1 cellular context compared by ENCODE assay signal in the genomic region with DNA sequence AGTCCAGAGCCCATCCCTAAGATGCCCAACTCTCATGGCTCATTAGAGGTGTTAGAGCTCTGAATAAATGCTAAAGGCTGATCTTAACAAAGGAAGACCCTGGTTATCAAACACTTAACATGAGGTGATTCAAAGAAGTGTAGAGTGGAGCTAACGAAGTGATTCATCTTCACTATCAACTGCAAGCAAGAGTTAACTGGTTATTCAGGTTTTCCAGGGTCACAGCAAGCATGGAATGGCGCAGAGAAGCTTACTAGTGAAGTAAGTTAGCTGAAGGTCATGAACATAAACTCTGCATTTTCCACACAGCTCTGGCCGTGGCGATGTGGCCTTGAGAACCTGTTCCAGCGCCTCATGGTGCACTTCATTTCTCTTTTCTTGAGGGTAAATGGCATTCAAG.
TF ChIP-seq lines count a peak whose summit lies in the region.

No MANE protein-coding gene starts in this region.

TF ChIP-seq in WTC11, 78 proteins besides CTCF, POLR2A, EP300 and RAD21:
- TF ChIP-seq, protein P1, sequence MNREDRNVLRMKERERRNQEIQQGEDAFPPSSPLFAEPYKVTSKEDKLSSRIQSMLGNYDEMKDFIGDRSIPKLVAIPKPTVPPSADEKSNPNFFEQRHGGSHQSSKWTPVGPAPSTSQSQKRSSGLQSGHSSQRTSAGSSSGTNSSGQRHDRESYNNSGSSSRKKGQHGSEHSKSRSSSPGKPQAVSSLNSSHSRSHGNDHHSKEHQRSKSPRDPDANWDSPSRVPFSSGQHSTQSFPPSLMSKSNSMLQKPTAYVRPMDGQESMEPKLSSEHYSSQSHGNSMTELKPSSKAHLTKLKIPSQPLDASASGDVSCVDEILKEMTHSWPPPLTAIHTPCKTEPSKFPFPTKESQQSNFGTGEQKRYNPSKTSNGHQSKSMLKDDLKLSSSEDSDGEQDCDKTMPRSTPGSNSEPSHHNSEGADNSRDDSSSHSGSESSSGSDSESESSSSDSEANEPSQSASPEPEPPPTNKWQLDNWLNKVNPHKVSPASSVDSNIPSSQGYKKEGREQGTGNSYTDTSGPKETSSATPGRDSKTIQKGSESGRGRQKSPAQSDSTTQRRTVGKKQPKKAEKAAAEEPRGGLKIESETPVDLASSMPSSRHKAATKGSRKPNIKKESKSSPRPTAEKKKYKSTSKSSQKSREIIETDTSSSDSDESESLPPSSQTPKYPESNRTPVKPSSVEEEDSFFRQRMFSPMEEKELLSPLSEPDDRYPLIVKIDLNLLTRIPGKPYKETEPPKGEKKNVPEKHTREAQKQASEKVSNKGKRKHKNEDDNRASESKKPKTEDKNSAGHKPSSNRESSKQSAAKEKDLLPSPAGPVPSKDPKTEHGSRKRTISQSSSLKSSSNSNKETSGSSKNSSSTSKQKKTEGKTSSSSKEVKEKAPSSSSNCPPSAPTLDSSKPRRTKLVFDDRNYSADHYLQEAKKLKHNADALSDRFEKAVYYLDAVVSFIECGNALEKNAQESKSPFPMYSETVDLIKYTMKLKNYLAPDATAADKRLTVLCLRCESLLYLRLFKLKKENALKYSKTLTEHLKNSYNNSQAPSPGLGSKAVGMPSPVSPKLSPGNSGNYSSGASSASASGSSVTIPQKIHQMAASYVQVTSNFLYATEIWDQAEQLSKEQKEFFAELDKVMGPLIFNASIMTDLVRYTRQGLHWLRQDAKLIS (CRISPR knock-in tag; IDR thresholded peaks at IDR 0.05; ENCODE audit: borderline replicate concordance) = no peak
- TF ChIP-seq ZNF263 (CRISPR knock-in tag; IDR thresholded peaks at IDR 0.05; ENCODE audit: low read depth) (no peak), TCF7 (CRISPR knock-in tag; IDR thresholded peaks at IDR 0.05; ENCODE audit: low read depth) (no peak), ATF1 (CRISPR knock-in tag; IDR thresholded peaks at IDR 0.05) (no peak), TEAD1 (CRISPR knock-in tag; IDR thresholded peaks at IDR 0.05) (no peak), FOXP1 (CRISPR knock-in tag; IDR thresholded peaks at IDR 0.05; ENCODE audit: borderline replicate concordance) (no peak), GABPB1 (CRISPR knock-in tag; IDR thresholded peaks at IDR 0.05) (no peak), ZNF121 (CRISPR knock-in tag; IDR thresholded peaks at IDR 0.05) (no peak), MYBL2 (CRISPR knock-in tag; IDR thresholded peaks at IDR 0.05) (no peak), NFYB (CRISPR knock-in tag; conservative IDR thresholded peaks at IDR 0.05; ENCODE audit: low read depth) (no peak)
- TF ChIP-seq, protein P2, sequence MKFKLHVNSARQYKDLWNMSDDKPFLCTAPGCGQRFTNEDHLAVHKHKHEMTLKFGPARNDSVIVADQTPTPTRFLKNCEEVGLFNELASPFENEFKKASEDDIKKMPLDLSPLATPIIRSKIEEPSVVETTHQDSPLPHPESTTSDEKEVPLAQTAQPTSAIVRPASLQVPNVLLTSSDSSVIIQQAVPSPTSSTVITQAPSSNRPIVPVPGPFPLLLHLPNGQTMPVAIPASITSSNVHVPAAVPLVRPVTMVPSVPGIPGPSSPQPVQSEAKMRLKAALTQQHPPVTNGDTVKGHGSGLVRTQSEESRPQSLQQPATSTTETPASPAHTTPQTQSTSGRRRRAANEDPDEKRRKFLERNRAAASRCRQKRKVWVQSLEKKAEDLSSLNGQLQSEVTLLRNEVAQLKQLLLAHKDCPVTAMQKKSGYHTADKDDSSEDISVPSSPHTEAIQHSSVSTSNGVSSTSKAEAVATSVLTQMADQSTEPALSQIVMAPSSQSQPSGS (CRISPR knock-in tag; IDR thresholded peaks at IDR 0.05; ENCODE audit: borderline replicate concordance, low read depth) = no peak
- TF ChIP-seq, protein P3, sequence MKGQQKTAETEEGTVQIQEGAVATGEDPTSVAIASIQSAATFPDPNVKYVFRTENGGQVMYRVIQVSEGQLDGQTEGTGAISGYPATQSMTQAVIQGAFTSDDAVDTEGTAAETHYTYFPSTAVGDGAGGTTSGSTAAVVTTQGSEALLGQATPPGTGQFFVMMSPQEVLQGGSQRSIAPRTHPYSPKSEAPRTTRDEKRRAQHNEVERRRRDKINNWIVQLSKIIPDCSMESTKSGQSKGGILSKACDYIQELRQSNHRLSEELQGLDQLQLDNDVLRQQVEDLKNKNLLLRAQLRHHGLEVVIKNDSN (CRISPR knock-in tag; IDR thresholded peaks at IDR 0.05) = no peak
- TF ChIP-seq, protein P4, sequence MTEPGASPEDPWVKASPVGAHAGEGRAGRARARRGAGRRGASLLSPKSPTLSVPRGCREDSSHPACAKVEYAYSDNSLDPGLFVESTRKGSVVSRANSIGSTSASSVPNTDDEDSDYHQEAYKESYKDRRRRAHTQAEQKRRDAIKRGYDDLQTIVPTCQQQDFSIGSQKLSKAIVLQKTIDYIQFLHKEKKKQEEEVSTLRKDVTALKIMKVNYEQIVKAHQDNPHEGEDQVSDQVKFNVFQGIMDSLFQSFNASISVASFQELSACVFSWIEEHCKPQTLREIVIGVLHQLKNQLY (CRISPR knock-in tag; IDR thresholded peaks at IDR 0.05) = no peak
- TF ChIP-seq, protein P5, sequence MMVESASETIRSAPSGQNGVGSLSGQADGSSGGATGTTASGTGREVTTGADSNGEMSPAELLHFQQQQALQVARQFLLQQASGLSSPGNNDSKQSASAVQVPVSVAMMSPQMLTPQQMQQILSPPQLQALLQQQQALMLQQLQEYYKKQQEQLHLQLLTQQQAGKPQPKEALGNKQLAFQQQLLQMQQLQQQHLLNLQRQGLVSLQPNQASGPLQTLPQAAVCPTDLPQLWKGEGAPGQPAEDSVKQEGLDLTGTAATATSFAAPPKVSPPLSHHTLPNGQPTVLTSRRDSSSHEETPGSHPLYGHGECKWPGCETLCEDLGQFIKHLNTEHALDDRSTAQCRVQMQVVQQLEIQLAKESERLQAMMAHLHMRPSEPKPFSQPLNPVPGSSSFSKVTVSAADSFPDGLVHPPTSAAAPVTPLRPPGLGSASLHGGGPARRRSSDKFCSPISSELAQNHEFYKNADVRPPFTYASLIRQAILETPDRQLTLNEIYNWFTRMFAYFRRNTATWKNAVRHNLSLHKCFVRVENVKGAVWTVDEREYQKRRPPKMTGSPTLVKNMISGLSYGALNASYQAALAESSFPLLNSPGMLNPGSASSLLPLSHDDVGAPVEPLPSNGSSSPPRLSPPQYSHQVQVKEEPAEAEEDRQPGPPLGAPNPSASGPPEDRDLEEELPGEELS (CRISPR knock-in tag; IDR thresholded peaks at IDR 0.05) = no peak
- TF ChIP-seq, protein P6, sequence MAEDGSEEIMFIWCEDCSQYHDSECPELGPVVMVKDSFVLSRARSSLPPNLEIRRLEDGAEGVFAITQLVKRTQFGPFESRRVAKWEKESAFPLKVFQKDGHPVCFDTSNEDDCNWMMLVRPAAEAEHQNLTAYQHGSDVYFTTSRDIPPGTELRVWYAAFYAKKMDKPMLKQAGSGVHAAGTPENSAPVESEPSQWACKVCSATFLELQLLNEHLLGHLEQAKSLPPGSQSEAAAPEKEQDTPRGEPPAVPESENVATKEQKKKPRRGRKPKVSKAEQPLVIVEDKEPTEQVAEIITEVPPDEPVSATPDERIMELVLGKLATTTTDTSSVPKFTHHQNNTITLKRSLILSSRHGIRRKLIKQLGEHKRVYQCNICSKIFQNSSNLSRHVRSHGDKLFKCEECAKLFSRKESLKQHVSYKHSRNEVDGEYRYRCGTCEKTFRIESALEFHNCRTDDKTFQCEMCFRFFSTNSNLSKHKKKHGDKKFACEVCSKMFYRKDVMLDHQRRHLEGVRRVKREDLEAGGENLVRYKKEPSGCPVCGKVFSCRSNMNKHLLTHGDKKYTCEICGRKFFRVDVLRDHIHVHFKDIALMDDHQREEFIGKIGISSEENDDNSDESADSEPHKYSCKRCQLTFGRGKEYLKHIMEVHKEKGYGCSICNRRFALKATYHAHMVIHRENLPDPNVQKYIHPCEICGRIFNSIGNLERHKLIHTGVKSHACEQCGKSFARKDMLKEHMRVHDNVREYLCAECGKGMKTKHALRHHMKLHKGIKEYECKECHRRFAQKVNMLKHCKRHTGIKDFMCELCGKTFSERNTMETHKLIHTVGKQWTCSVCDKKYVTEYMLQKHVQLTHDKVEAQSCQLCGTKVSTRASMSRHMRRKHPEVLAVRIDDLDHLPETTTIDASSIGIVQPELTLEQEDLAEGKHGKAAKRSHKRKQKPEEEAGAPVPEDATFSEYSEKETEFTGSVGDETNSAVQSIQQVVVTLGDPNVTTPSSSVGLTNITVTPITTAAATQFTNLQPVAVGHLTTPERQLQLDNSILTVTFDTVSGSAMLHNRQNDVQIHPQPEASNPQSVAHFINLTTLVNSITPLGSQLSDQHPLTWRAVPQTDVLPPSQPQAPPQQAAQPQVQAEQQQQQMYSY (CRISPR knock-in tag; IDR thresholded peaks at IDR 0.05) = no peak
- TF ChIP-seq, protein P7, sequence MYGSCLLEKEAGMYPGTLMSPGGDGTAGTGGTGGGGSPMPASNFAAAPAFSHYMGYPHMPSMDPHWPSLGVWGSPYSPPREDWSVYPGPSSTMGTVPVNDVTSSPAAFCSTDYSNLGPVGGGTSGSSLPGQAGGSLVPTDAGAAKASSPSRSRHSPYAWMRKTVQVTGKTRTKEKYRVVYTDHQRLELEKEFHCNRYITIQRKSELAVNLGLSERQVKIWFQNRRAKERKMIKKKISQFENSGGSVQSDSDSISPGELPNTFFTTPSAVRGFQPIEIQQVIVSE (CRISPR knock-in tag; IDR thresholded peaks at IDR 0.05; ENCODE audit: borderline replicate concordance) = no peak
